In genomic region chr7:111137296-111138195, GRCh38 we compare ENCODE assay signal across 7 cellular contexts. TPM values are rescaled to one million over a fixed set of nuclear protein-coding genes. Genes with fewer than 3 reads are reported as not detected.
DNase-seq lines count a peak whose midpoint lies in the region; ATAC-seq and TF ChIP-seq lines count a peak whose summit lies in the region.

No MANE protein-coding gene starts in this region.

- H3K9me3 Mint-ChIP-seq in activated B cell treated with CpG ODN at 0.5 μM for 24 hours (no peaks in the 10 kb centered on the region), endothelial cell (ENCODE audit: unreplicated experiment) (no peaks in the 10 kb centered on the region)

- CTCF ChIA-PET in activated B cell treated with CpG ODN at 0.5 μM for 24 hours (lab: Charles Lee) = interaction anchor here (0.8 to 1.7 kb wide), 3 partner anchors 10 to 54 kb away, joined by 5 to 9 read pairs (median 5); no protein-coding TSS in a partner anchor

- POLR2A ChIA-PET in activated B cell treated with CpG ODN at 0.5 μM for 24 hours (lab: Charles Lee) = interaction anchor here (0.6 to 2.2 kb wide), 4 partner anchors 24 to 424 kb away, joined by 4 to 24 read pairs (median 8); partner anchors contain the start of gene IMMP2L

- no peaks in the 10 kb centered on the region for H3K36me3 Mint-ChIP-seq in activated B cell treated with CpG ODN at 0.5 μM for 24 hours (ENCODE audit: low read depth)
- no peaks in the 10 kb centered on the region for H3K36me3 Mint-ChIP-seq in endothelial cell (ENCODE audit: low read depth, unreplicated experiment)

- DNase-seq in activated B cell treated with CpG ODN at 0.5 μM for 24 hours = peak; percentile 33
- no peak for DNase-seq in endothelial cell (ENCODE audit: low spot score)
- peak; percentile 9 to 23 for DNase-seq in stimulated activated CD8-positive, alpha-beta memory T cell treated with anti-CD3 and anti-CD28 coated beads, Interleukin-2, amount 100 ng/mL, for 48 hours (ENCODE audit: low read depth in 2 of 2)
- no peak for DNase-seq in occipital lobe (lab: John Stamatoyannopoulos, UW)
- DNase-seq in AG08396 (ENCODE audit: low spot score) = no peak

- peak; percentile 74 for ATAC-seq in GM19351 (IDR thresholded peaks at IDR 0.05; ENCODE audit: unreplicated experiment)
- ATAC-seq in HG03045 (IDR thresholded peaks at IDR 0.05; ENCODE audit: unreplicated experiment) = peak; percentile 85
- ATAC-seq in activated B cell treated with CpG ODN at 0.5 μM for 24 hours (ENCODE audit: low read depth) = peak; percentile 85

- H3K4me1 Mint-ChIP-seq in activated B cell treated with CpG ODN at 0.5 μM for 24 hours (peaks cover 28% of the 10 kb centered on the region), endothelial cell (ENCODE audit: unreplicated experiment) (peaks cover 5% of the 10 kb centered on the region)

- TF ChIP-seq CTCF in activated B cell treated with CpG ODN at 0.5 μM for 24 hours (IDR thresholded peaks at IDR 0.05) (no peak), endothelial cell (IDR thresholded peaks at IDR 0.05; ENCODE audit: unreplicated experiment) (no peak)

- H3K27me3 Mint-ChIP-seq in activated B cell treated with CpG ODN at 0.5 μM for 24 hours = no peaks in the 10 kb centered on the region
- H3K27me3 Mint-ChIP-seq in endothelial cell (ENCODE audit: unreplicated experiment) = no peaks in the 10 kb centered on the region

- H3K27ac Mint-ChIP-seq in activated B cell treated with CpG ODN at 0.5 μM for 24 hours (peak overlapping the region; percentile 94), endothelial cell (ENCODE audit: unreplicated experiment) (peak overlapping the region; percentile 28)

- H3K4me3 Mint-ChIP-seq in activated B cell treated with CpG ODN at 0.5 μM for 24 hours (peak overlapping the region; percentile 73), endothelial cell (ENCODE audit: unreplicated experiment) (no peak overlapping the region)

- intact Hi-C loops in activated B cell treated with CpG ODN at 0.5 μM for 24 hours (cut with micrococcal nuclease) = loop anchor here (1.0 to 5.0 kb wide), 4 partner anchors 33 to 425 kb away; partner anchors contain the start of gene IMMP2L

RNA-seq across cellular contexts. Expression of gene LRRN3, which starts 46.6 kb away (rescaled TPM):
- total RNA-seq in activated B cell treated with CpG ODN at 0.5 μM for 24 hours = not detected in 2 replicates
- total RNA-seq in endothelial cell (ENCODE audit: unreplicated experiment) = not detected
- total RNA-seq in occipital lobe = 187 TPM

Comparison
In these comparisons a context has a peak if more than half of its experiments do, and no peak if none do; other contexts are left out.
1. DNase-seq: peak in activated B cell treated with CpG ODN at 0.5 μM for 24 hours (single experiment) and stimulated activated CD8-positive, alpha-beta memory T cell treated with anti-CD3 and anti-CD28 coated beads, Interleukin-2, amount 100 ng/mL, for 48 hours (2 of 2); none in endothelial cell (single experiment), occipital lobe (single experiment) and AG08396 (single experiment).
2. RNA of gene LRRN3, which starts 46.6 kb away (total RNA-seq): 187 TPM in occipital lobe (single experiment); not detected in endothelial cell (single experiment) and not detected in activated B cell treated with CpG ODN at 0.5 μM for 24 hours; every median in the first group is over 100 times any median in the second.
3. Peak in every context shown above with its lines, with median percentiles within 50 percentile points of each other: ATAC-seq.